In the genomic region with DNA sequence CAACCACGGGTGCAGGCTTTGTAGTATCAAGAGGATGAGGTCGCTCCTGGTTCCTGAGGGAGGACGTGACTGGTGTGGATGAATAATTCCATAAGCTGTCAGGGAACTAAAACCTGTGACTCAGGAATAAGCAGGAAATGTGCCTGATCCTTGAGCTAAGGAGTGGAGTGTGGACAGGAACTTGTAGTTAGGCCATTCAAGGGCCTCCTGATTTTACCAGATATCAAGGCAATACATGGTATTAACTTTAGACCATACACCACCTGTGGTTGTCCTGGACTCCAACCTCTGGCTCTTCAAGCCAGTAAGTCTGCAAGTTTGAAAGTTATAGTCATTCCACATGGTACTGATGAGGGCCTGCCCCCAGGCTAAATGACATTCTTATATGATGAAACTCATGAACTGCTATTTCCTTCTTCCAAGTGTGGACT, we compare ENCODE assay signal across 1 cellular context.
A peak's percentile ranks its signal among the peaks of the same experiment; 100 is the strongest.
TF ChIP-seq lines count a peak whose summit lies in the region.

No MANE protein-coding gene starts in this region.

TF ChIP-seq in endothelial cell of umbilical vein, 7 proteins besides CTCF, POLR2A, EP300 and RAD21:
- peak; percentile 62 for TF ChIP-seq GATA2 (IDR thresholded peaks at IDR 0.05; ENCODE audit: insufficient read depth, insufficient read length, low read depth, low read length)
- no peak for TF ChIP-seq EZH2 (IDR thresholded peaks at IDR 0.05; ENCODE audit: borderline replicate concordance, low read depth, low read length, severe bottlenecking)
- peak; percentile 72 for TF ChIP-seq FOS (IDR thresholded peaks at IDR 0.05; ENCODE audit: borderline replicate concordance, insufficient read depth, low read length)
- no peak for TF ChIP-seq JUN (IDR thresholded peaks at IDR 0.05; ENCODE audit: borderline replicate concordance, insufficient read depth, insufficient read length, low read depth)
- TF ChIP-seq, protein P1, sequence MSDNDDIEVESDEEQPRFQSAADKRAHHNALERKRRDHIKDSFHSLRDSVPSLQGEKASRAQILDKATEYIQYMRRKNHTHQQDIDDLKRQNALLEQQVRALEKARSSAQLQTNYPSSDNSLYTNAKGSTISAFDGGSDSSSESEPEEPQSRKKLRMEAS (IDR thresholded peaks at IDR 0.05; ENCODE audit: insufficient read depth, insufficient read length) = no peak
- no peak for TF ChIP-seq MYC (IDR thresholded peaks at IDR 0.05; ENCODE audit: low read depth, low read length)
- no peak for TF ChIP-seq POLR2AphosphoS5 (IDR thresholded peaks at IDR 0.05; ENCODE audit: insufficient read depth, low read depth, low read length)
TF ChIP-seq in endothelial cell of umbilical vein: peak in this region for 2.
